17 cellular contexts compared by ENCODE assay signal in the genomic region with DNA sequence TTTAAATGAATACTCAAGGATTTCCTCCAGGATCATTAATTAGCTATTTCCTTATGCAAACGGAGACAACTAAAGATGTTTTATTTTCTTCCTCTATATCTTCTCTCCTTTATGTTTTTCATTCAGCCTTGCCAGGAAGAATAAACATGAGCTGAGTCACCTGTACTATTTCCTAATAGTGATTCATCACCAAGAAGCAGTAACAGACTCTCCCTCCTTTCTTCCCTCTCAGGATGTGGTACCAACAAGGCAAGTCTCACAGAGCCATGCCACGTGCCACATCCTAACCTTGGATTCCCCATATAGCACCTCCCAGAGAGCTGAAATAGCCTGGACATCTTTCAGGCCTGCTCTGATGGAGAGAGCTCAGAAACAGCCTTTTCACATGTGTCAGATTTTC.
DNase-seq lines count a peak whose midpoint lies in the region; ATAC-seq and TF ChIP-seq lines count a peak whose summit lies in the region.
"Had no signal": no experiment of that assay in that cellular context is flagged by ENCODE, and none has a peak within 500 bp of the region (broad histone marks: within the 10 kb centered on the region; RNA-seq: fewer than 3 reads in every experiment).

No MANE protein-coding gene starts in this region.

- ATAC-seq in GM18502 (IDR thresholded peaks at IDR 0.05; ENCODE audit: poor library complexity, unreplicated experiment) (no peak), T-cell (replicated peaks in 1 of 4) (no peak)
- ATAC-seq: activated CD8-positive, alpha-beta T cell treated with anti-CD3 and anti-CD28 coated beads for 36 hours; activated T-cell treated with anti-CD3 and anti-CD28 coated beads, Interleukin-2, amount 50 U/mL, for 72 hours; Right ventricle myocardium inferior; stimulated activated naive CD8-positive, alpha-beta T cell treated with anti-CD3 and anti-CD28 coated beads, Interleukin-15, Interleukin-2, amounts not matched to agents 100 U/mL and 50 U/mL, for 24 hours; WTC11 had no signal

- H3K27me3 Mint-ChIP-seq in T-cell = no peaks in the 10 kb centered on the region
- H3K27me3 Mint-ChIP-seq: activated CD8-positive, alpha-beta T cell treated with anti-CD3 and anti-CD28 coated beads for 36 hours; type B pancreatic cell had no signal

- CTCF ChIA-PET in T-cell (lab: Charles Lee) = no interaction called here

- H3K4me1 Mint-ChIP-seq in T-cell = no peaks in the 10 kb centered on the region

- no peaks in the 10 kb centered on the region for H3K36me3 Mint-ChIP-seq in T-cell
- H3K36me3 Mint-ChIP-seq: type B pancreatic cell, WTC11 had no signal

- TF ChIP-seq CTCF in astrocyte of the cerebellum (IDR thresholded peaks at IDR 0.05; ENCODE audit: low read depth, low read length, missing control alignments) = no peak
- no peak for TF ChIP-seq CTCF in fibroblast of pulmonary artery (IDR thresholded peaks at IDR 0.05; ENCODE audit: low read length, missing control alignments)

- H3K4me3 Mint-ChIP-seq in T-cell = no peak overlapping the region
- H3K4me3 Mint-ChIP-seq: activated CD8-positive, alpha-beta T cell treated with anti-CD3 and anti-CD28 coated beads for 36 hours; activated T-cell treated with anti-CD3 and anti-CD28 coated beads, Interleukin-2, amount 50 U/mL, for 72 hours; type B pancreatic cell; WTC11 had no signal

- no peak overlapping the region for H3K4me3 ChIP-seq in astrocyte of the cerebellum (ENCODE audit: low read depth, low read length)
- H3K4me3 ChIP-seq in fibroblast of pulmonary artery (replicated peaks; ENCODE audit: low read depth, low read length) = no peak overlapping the region

- no peak overlapping the region for H3K27ac Mint-ChIP-seq in T-cell
- H3K27ac Mint-ChIP-seq: activated CD8-positive, alpha-beta T cell treated with anti-CD3 and anti-CD28 coated beads for 36 hours; activated T-cell treated with anti-CD3 and anti-CD28 coated beads, Interleukin-2, amount 50 U/mL, for 72 hours; type B pancreatic cell; WTC11 had no signal

- in situ Hi-C loops in astrocyte of the cerebellum (cut with HindIII; ENCODE audit: low sequenced_read_pairs) = no loop called here

- POLR2A ChIA-PET in T-cell (lab: Charles Lee) = interaction anchor here in 1 of 2 donors (0.6 kb wide), 1 partner anchor 47 kb away, joined by 3 read pairs; no protein-coding TSS in a partner anchor

- DNase-seq in LoVo (ENCODE audit: low spot score) (peak; percentile 5), astrocyte of the cerebellum (ENCODE audit: low read depth) (peak; percentile 41), fibroblast of pulmonary artery (ENCODE audit: low read depth) (peak; percentile 36), renal cortical epithelial cell (ENCODE audit: low read depth) (peak; percentile 93), T-helper 9 cell (no peak), T-cell (no peak), NCI-H1417 (lab: John Stamatoyannopoulos, UW) (no peak)
- DNase-seq: activated CD8-positive, alpha-beta T cell treated with anti-CD3 and anti-CD28 coated beads for 36 hours; activated T-cell treated with anti-CD3 and anti-CD28 coated beads, Interleukin-2, amount 50 U/mL, for 72 hours; head of caudate nucleus; Karpas-422; NCI-H2171; stimulated activated naive CD8-positive, alpha-beta T cell treated with anti-CD3 and anti-CD28 coated beads, Interleukin-15, Interleukin-2, amounts not matched to agents 100 U/mL and 50 U/mL, for 24 hours had no signal

- H3K9me3 Mint-ChIP-seq in T-cell = no peaks in the 10 kb centered on the region
- H3K9me3 Mint-ChIP-seq: activated CD8-positive, alpha-beta T cell treated with anti-CD3 and anti-CD28 coated beads for 36 hours; activated T-cell treated with anti-CD3 and anti-CD28 coated beads, Interleukin-2, amount 50 U/mL, for 72 hours; type B pancreatic cell; WTC11 had no signal

Comparison
In these comparisons a context has a peak if more than half of its experiments do, and no peak if none do; other contexts are left out.
1. DNase-seq: peak in LoVo (single experiment), astrocyte of the cerebellum (single experiment), fibroblast of pulmonary artery (single experiment) and renal cortical epithelial cell (single experiment); none in T-helper 9 cell (single experiment), T-cell (0 of 34) and NCI-H1417 (0 of 3).